Comparison of ENCODE assay signal across 1 cellular context in the genomic region with DNA sequence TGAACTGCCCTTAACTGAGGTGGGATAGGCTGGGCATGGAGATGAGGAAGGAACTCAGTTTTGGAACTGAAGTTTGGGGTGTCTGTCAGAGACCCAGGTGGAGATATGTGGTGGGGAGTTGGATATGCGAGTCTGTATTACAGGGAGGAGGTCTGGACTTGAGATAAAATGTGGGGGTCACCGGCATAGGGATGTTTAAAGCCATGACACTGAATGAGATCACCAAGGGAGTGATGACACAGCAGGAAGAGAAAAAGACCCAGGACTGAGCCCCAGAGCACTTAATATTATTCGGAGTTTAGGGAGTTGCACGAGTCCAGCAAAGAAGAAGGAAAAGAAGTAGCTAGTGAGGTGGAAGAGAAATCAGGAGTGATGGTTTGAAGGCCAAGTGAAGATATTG.
TF ChIP-seq lines count a peak whose summit lies in the region.

No MANE protein-coding gene starts in this region.

TF ChIP-seq in K562, 482 proteins besides CTCF, POLR2A, EP300 and RAD21 (continued from another document and continues in another):
- no peak for TF ChIP-seq SFPQ (IDR thresholded peaks at IDR 0.05; ENCODE audit: low read depth, low read length)
- TF ChIP-seq ATF7 (IDR thresholded peaks at IDR 0.05): no peak
- no peak for TF ChIP-seq NELFE (IDR thresholded peaks at IDR 0.05; ENCODE audit: insufficient read depth, insufficient read length)
- no peak for TF ChIP-seq ZNF77 (CRISPR knock-in tag; IDR thresholded peaks at IDR 0.05)
- peak; percentile 46; the same call in 1 of the 2 replicates for TF ChIP-seq MAFK (IDR thresholded peaks at IDR 0.05; ENCODE audit: low read length)
- no peak for TF ChIP-seq ETS2 (tag; IDR thresholded peaks at IDR 0.05; ENCODE audit: borderline replicate concordance, poor library complexity, severe bottlenecking)
- no peak for TF ChIP-seq ZNF165 (CRISPR knock-in tag; IDR thresholded peaks at IDR 0.05; ENCODE audit: borderline replicate concordance)
- TF ChIP-seq SMARCE1 (IDR thresholded peaks at IDR 0.05): peak; percentile 57; the same call in 1 of the 2 replicates
- TF ChIP-seq PRPF4 (IDR thresholded peaks at IDR 0.05; ENCODE audit: insufficient read depth, low read depth, low read length, poor library complexity, severe bottlenecking): no peak
- peak; percentile 63 for TF ChIP-seq MAFG (tag; conservative IDR thresholded peaks at IDR 0.05)
- TF ChIP-seq HMG20A (CRISPR knock-in tag; conservative IDR thresholded peaks at IDR 0.05): no peak
- TF ChIP-seq RBM14 (IDR thresholded peaks at IDR 0.05; ENCODE audit: borderline replicate concordance, insufficient read depth, low read depth, low read length): no peak
- TF ChIP-seq, protein P1, sequence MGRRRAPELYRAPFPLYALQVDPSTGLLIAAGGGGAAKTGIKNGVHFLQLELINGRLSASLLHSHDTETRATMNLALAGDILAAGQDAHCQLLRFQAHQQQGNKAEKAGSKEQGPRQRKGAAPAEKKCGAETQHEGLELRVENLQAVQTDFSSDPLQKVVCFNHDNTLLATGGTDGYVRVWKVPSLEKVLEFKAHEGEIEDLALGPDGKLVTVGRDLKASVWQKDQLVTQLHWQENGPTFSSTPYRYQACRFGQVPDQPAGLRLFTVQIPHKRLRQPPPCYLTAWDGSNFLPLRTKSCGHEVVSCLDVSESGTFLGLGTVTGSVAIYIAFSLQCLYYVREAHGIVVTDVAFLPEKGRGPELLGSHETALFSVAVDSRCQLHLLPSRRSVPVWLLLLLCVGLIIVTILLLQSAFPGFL (CRISPR knock-in tag; IDR thresholded peaks at IDR 0.05): no peak
- TF ChIP-seq DACH1 (IDR thresholded peaks at IDR 0.05; ENCODE audit: partially characterized antibody): no peak
- TF ChIP-seq ZNF197 (CRISPR knock-in tag; IDR thresholded peaks at IDR 0.05; ENCODE audit: low read depth): no peak
- peak; percentile 60; the same call in 1 of the 2 replicates for TF ChIP-seq SMARCA4 (IDR thresholded peaks at IDR 0.05)
- TF ChIP-seq, protein P2, sequence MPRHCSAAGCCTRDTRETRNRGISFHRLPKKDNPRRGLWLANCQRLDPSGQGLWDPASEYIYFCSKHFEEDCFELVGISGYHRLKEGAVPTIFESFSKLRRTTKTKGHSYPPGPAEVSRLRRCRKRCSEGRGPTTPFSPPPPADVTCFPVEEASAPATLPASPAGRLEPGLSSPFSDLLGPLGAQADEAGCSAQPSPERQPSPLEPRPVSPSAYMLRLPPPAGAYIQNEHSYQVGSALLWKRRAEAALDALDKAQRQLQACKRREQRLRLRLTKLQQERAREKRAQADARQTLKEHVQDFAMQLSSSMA (CRISPR knock-in tag; IDR thresholded peaks at IDR 0.05): no peak
- TF ChIP-seq ZKSCAN1 (IDR thresholded peaks at IDR 0.05; ENCODE audit: low read depth, low read length): no peak
- no peak for TF ChIP-seq ZNF174 (CRISPR knock-in tag; IDR thresholded peaks at IDR 0.05)
- no peak for TF ChIP-seq ZBTB43 (CRISPR knock-in tag; IDR thresholded peaks at IDR 0.05)
- TF ChIP-seq U2AF2 (optimal IDR thresholded peaks at IDR 0.05; ENCODE audit: low read depth, low read length): no peak
- TF ChIP-seq ZNF57 (CRISPR knock-in tag; IDR thresholded peaks at IDR 0.05): no peak
- TF ChIP-seq LEF1 (IDR thresholded peaks at IDR 0.05): no peak
- TF ChIP-seq ZNF592 (IDR thresholded peaks at IDR 0.05): no peak
- peak; percentile 69 for TF ChIP-seq ZNF316 (IDR thresholded peaks at IDR 0.05)
- no peak for TF ChIP-seq PHF20 (IDR thresholded peaks at IDR 0.05; ENCODE audit: partially characterized antibody)
- TF ChIP-seq MEIS2 (IDR thresholded peaks at IDR 0.05; ENCODE audit: partially characterized antibody): no peak
- TF ChIP-seq TEAD4 (IDR thresholded peaks at IDR 0.05; ENCODE audit: low read length): no peak
- TF ChIP-seq TEAD4 (CRISPR knock-in tag; IDR thresholded peaks at IDR 0.05; ENCODE audit: borderline replicate concordance): no peak
- no peak for TF ChIP-seq ATF4 (CRISPR knock-in tag; IDR thresholded peaks at IDR 0.05)
- TF ChIP-seq MCM2 (IDR thresholded peaks at IDR 0.05; ENCODE audit: low read depth): no peak
- peak; percentile 30; the same call in 1 of the 2 replicates for TF ChIP-seq NFE2 (IDR thresholded peaks at IDR 0.05; ENCODE audit: low read depth)
- no peak for TF ChIP-seq CREB3L1 (IDR thresholded peaks at IDR 0.05; ENCODE audit: borderline replicate concordance, low read depth)
- no peak for TF ChIP-seq ESRRA (IDR thresholded peaks at IDR 0.05; ENCODE audit: borderline replicate concordance, low read depth)
- no peak for TF ChIP-seq ZNF282 (CRISPR knock-in tag; IDR thresholded peaks at IDR 0.05)
- TF ChIP-seq ZBTB40 (IDR thresholded peaks at IDR 0.05): no peak
- TF ChIP-seq ZBTB40 (CRISPR knock-in tag; IDR thresholded peaks at IDR 0.05): no peak
- TF ChIP-seq WHSC1 (IDR thresholded peaks at IDR 0.05; ENCODE audit: low read length): no peak
- TF ChIP-seq CEBPB (tag; IDR thresholded peaks at IDR 0.05): no peak
- no peak for TF ChIP-seq ZNF41 (CRISPR knock-in tag; conservative IDR thresholded peaks at IDR 0.05)
- TF ChIP-seq ZNF589 (CRISPR knock-in tag; IDR thresholded peaks at IDR 0.05; ENCODE audit: low read depth): no peak
